ENCODE assay signal across 32 cellular contexts in genomic region chr4:7352486-7352885, GRCh38.
A peak's percentile ranks its signal among the peaks of the same experiment; 100 is the strongest.
DNase-seq lines count a peak whose midpoint lies in the region; TF ChIP-seq lines count a peak whose summit lies in the region.
"Had no signal": no experiment of that assay in that cellular context is flagged by ENCODE, and none has a peak within 500 bp of the region (broad histone marks: within the 10 kb centered on the region; RNA-seq: fewer than 3 reads in every experiment).

No MANE protein-coding gene starts in this region.

- peak overlapping the region; percentile 98 for H3K27ac ChIP-seq in cingulate gyrus (ENCODE audit: low read depth, low read length)
- H3K27ac ChIP-seq: body of pancreas, hepatocyte, HL-60, prostate gland, right lobe of liver, spleen, tibial artery had no signal

- POLR2A ChIA-PET in HEK293T (lab: Yijun Ruan, JAX), result no interaction called here

- CTCF ChIA-PET in HEK293T (lab: Yijun Ruan, JAX), result no interaction called here

- DNase-seq in COR-L47 (lab: John Stamatoyannopoulos, UW) (peak; percentile 44), DMS79 treated with DMSO at 0.1 percent for 48 hours (lab: John Stamatoyannopoulos, UW) (peak; percentile 49), NCI-H510A (lab: John Stamatoyannopoulos, UW) (peak; percentile 73), cerebellar cortex (ENCODE audit: low spot score) (no peak), GOT3 (lab: John Stamatoyannopoulos, UW) (no peak), HEK293T (ENCODE audit: extremely low spot score) (no peak)
- DNase-seq: activated CD4-positive, alpha-beta T cell treated with anti-CD3 and anti-CD28 coated beads, Interleukin-2, amount 50 U/mL, for 4 hours; activated CD4-positive, CD25-positive, alpha-beta regulatory T cell; activated naive CD4-positive, alpha-beta T cell; body of pancreas; effector CD4-positive, alpha-beta T cell; GF-D8; HCEC 1CT; KG1; kidney glomerular epithelial cell; MG63; naive thymus-derived CD4-positive, alpha-beta T cell; NCI-H1436 treated with DMSO at 0.1 percent for 48 hours; NCI-H446; NK-92 treated with Interleukin-12 subunit alpha and Interleukin-12 subunit beta, amount 100 ng/mL, for 24 hours; nucleus accumbens; PC-3; spleen; stimulated activated CD4-positive, alpha-beta T cell treated with anti-CD3 and anti-CD28 coated beads, Interleukin-2, amount 100 ng/mL, for 24 hours; stimulated activated naive CD8-positive, alpha-beta T cell treated with anti-CD3 and anti-CD28 coated beads, Interleukin-15, Interleukin-2, amounts not matched to agents 100 U/mL and 50 U/mL, for 24 hours; T-helper 17 cell; tibial artery had no signal

TF ChIP-seq in HEK293T, 16 proteins besides CTCF, POLR2A, EP300 and RAD21:
- TF ChIP-seq FOXM1 (IDR thresholded peaks at IDR 0.05; ENCODE audit: borderline replicate concordance), result no peak
- TF ChIP-seq ELF4 (IDR thresholded peaks at IDR 0.05), result no peak
- no peak for TF ChIP-seq FOXA1 (IDR thresholded peaks at IDR 0.05)
- no peak for TF ChIP-seq ZNF384 (IDR thresholded peaks at IDR 0.05)
- TF ChIP-seq SP1 (IDR thresholded peaks at IDR 0.05), result no peak
- TF ChIP-seq PKNOX1 (IDR thresholded peaks at IDR 0.05), result no peak
- TF ChIP-seq CTBP1 (IDR thresholded peaks at IDR 0.05; ENCODE audit: borderline replicate concordance), result no peak
- no peak for TF ChIP-seq L3MBTL2 (conservative IDR thresholded peaks at IDR 0.05)
- no peak for TF ChIP-seq BHLHE40 (IDR thresholded peaks at IDR 0.05; ENCODE audit: borderline replicate concordance)
- no peak for TF ChIP-seq SUZ12 (IDR thresholded peaks at IDR 0.05)
- no peak for TF ChIP-seq ARNT (IDR thresholded peaks at IDR 0.05)

Comparison
In these comparisons a context has a peak if more than half of its experiments do, and no peak if none do; other contexts are left out.
1. DNase-seq: peak in COR-L47 (single experiment), DMS79 treated with DMSO at 0.1 percent for 48 hours (single experiment) and NCI-H510A (single experiment); none in cerebellar cortex (single experiment), GOT3 (single experiment) and HEK293T (single experiment).